In the genomic region with DNA sequence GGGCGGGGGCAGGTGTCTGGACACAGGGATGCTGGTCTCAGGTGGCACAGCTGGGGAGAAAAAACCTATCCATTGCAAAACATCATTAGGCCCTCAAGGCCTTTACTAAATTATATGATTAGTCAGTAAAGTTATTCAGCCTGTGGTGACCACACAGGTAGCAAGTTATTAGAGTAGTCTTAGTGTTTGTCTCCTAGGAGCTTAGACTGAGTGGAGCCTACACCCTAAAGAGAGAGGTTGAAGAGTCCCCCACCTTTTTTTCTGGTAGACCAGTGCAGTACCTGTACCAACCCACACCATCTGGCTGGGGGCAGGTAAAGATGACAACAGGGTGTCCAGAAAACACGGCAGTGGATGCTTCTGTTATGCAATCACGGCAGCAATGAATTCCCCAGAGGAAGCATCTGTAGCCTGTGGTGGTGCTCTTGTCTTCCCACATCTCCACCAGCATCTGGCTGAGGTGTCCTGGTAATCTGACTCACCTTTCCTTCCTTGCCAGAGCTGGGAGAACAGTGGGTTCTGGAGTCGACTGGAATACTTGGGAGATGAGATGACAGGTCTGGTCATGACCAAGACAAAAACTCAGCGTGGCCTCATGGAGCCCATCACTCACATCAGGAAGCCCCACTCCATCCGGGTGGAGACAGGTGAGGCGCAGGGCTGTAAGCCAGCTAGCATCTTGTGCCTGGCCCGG, we compare ENCODE assay signal across 17 cellular contexts. TPM values are rescaled to one million over a fixed set of nuclear protein-coding genes. Genes with fewer than 3 reads are reported as not detected.
"Had no signal": no experiment of that assay in that cellular context is flagged by ENCODE, and none has a peak within 500 bp of the region (broad histone marks: within the 10 kb centered on the region; RNA-seq: fewer than 3 reads in every experiment).

No MANE protein-coding gene starts in this region.

- H3K36me3 ChIP-seq: esophagus muscularis mucosa, left lung had no signal

- H3K27me3 Mint-ChIP-seq: activated CD4-positive, alpha-beta T cell treated with anti-CD3 and anti-CD28 coated beads, Interleukin-2, amount 10 ng/mL, durations not matched to agents 24 days and 14 days; activated naive CD8-positive, alpha-beta T cell treated with anti-CD3 and anti-CD28 coated beads, Interleukin-2, amount 50 U/mL, for 24 hours; central memory CD8-positive, alpha-beta T cell; natural killer cell treated with Interleukin-12 subunit alpha and Interleukin-12 subunit beta and Interleukin-15 and Interleukin-18, amount 100 ng/mL, for 72 hours; stimulated activated naive CD8-positive, alpha-beta T cell treated with anti-CD3 and anti-CD28 coated beads, Interleukin-15, Interleukin-2, amounts not matched to agents 100 ng/mL and 50 ng/mL, for 24 hours had no signal

- H3K4me1 Mint-ChIP-seq: activated naive CD8-positive, alpha-beta T cell treated with anti-CD3 and anti-CD28 coated beads, Interleukin-2, amount 50 U/mL, for 24 hours; central memory CD8-positive, alpha-beta T cell; memory B cell had no signal

- H3K4me3 Mint-ChIP-seq: activated CD4-positive, alpha-beta T cell treated with anti-CD3 and anti-CD28 coated beads, Interleukin-2, amount 10 ng/mL, durations not matched to agents 24 days and 14 days; activated naive CD8-positive, alpha-beta T cell treated with anti-CD3 and anti-CD28 coated beads, Interleukin-2, amount 50 U/mL, for 24 hours; central memory CD8-positive, alpha-beta T cell; memory B cell; natural killer cell treated with Interleukin-12 subunit alpha and Interleukin-12 subunit beta and Interleukin-15 and Interleukin-18, amount 100 ng/mL, for 72 hours; stimulated activated naive CD8-positive, alpha-beta T cell treated with anti-CD3 and anti-CD28 coated beads, Interleukin-15, Interleukin-2, amounts not matched to agents 100 ng/mL and 50 ng/mL, for 24 hours; WTC11 had no signal

- H3K27ac Mint-ChIP-seq: activated CD4-positive, alpha-beta T cell treated with anti-CD3 and anti-CD28 coated beads, Interleukin-2, amount 10 ng/mL, durations not matched to agents 24 days and 14 days; activated naive CD8-positive, alpha-beta T cell treated with anti-CD3 and anti-CD28 coated beads, Interleukin-2, amount 50 U/mL, for 24 hours; memory B cell; natural killer cell treated with Interleukin-12 subunit alpha and Interleukin-12 subunit beta and Interleukin-15 and Interleukin-18, amount 100 ng/mL, for 72 hours; stimulated activated naive CD8-positive, alpha-beta T cell treated with anti-CD3 and anti-CD28 coated beads, Interleukin-15, Interleukin-2, amounts not matched to agents 100 ng/mL and 50 ng/mL, for 24 hours had no signal

- H3K9me3 Mint-ChIP-seq: activated CD4-positive, alpha-beta T cell treated with anti-CD3 and anti-CD28 coated beads, Interleukin-2, amount 10 ng/mL, durations not matched to agents 24 days and 14 days; activated naive CD8-positive, alpha-beta T cell treated with anti-CD3 and anti-CD28 coated beads, Interleukin-2, amount 50 U/mL, for 24 hours; central memory CD8-positive, alpha-beta T cell; memory B cell; natural killer cell treated with Interleukin-12 subunit alpha and Interleukin-12 subunit beta and Interleukin-15 and Interleukin-18, amount 100 ng/mL, for 72 hours; stimulated activated naive CD8-positive, alpha-beta T cell treated with anti-CD3 and anti-CD28 coated beads, Interleukin-15, Interleukin-2, amounts not matched to agents 100 ng/mL and 50 ng/mL, for 24 hours; WTC11 had no signal

- H3K27ac ChIP-seq: left lung had no signal

- DNase-seq: activated CD4-positive, alpha-beta T cell treated with anti-CD3 and anti-CD28 coated beads, Interleukin-2, amount 10 ng/mL, durations not matched to agents 24 days and 14 days; activated naive CD4-positive, alpha-beta T cell treated with Interleukin-2 at 50 U/mL for 16 hours; activated naive CD8-positive, alpha-beta T cell treated with anti-CD3 and anti-CD28 coated beads, Interleukin-2, amount 50 U/mL, for 24 hours; cortex of kidney; effector memory CD4-positive, alpha-beta T cell; stimulated activated CD4-positive, alpha-beta T cell treated with anti-CD3 and anti-CD28 coated beads, Interleukin-4, amount 100 ng/mL, for 1 hour; stimulated activated CD8-positive, alpha-beta memory T cell treated with anti-CD3 and anti-CD28 coated beads, Interleukin-4, amount 100 ng/mL, for 48 hours had no signal

- H3K27me3 ChIP-seq: esophagus muscularis mucosa, left lung had no signal

- H3K36me3 Mint-ChIP-seq: memory B cell; natural killer cell treated with Interleukin-12 subunit alpha and Interleukin-12 subunit beta and Interleukin-15 and Interleukin-18, amount 100 ng/mL, for 72 hours; WTC11 had no signal

- H3K9me3 ChIP-seq: esophagus muscularis mucosa, left lung had no signal

- ATAC-seq: activated naive CD8-positive, alpha-beta T cell treated with anti-CD3 and anti-CD28 coated beads, Interleukin-2, amount 50 U/mL, for 24 hours; left lung; natural killer cell treated with Interleukin-12 subunit alpha and Interleukin-12 subunit beta and Interleukin-15 and Interleukin-18, amount 100 ng/mL, for 72 hours had no signal

- H3K4me1 ChIP-seq: left lung had no signal

- H3K4me3 ChIP-seq: esophagus muscularis mucosa, left lung had no signal

RNA-seq across cellular contexts. Expression of gene EPN3, which starts 13.2 kb away (rescaled TPM):
- total RNA-seq: activated CD4-positive, alpha-beta T cell treated with anti-CD3 and anti-CD28 coated beads, Interleukin-2, amount 10 ng/mL, durations not matched to agents 24 days and 14 days; esophagus muscularis mucosa; natural killer cell treated with Interleukin-12 subunit alpha and Interleukin-12 subunit beta and Interleukin-15 and Interleukin-18, amount 100 ng/mL, for 72 hours; omental fat pad; temporal lobe had no signal

RNA-seq across cellular contexts. Expression of gene CACNA1G, which starts 41.2 kb away (rescaled TPM):
- total RNA-seq: natural killer cell treated with Interleukin-12 subunit alpha and Interleukin-12 subunit beta and Interleukin-15 and Interleukin-18, amount 100 ng/mL, for 72 hours; T-helper 1 cell treated with Interleukin-12 subunit alpha and Interleukin-12 subunit beta and Interleukin-4 antibody, amounts not matched to agents 30 ng/mL and 1 ng/mL, for 36 hours had no signal
